Comparison of ENCODE assay signal across 9 cellular contexts in genomic region chr17:40340327-40340726, GRCh38. TPM values are rescaled to one million over a fixed set of nuclear protein-coding genes. Genes with fewer than 3 reads are reported as not detected.
DNase-seq lines count a peak whose midpoint lies in the region; ATAC-seq and TF ChIP-seq lines count a peak whose summit lies in the region.
"Had no signal": no experiment of that assay in that cellular context is flagged by ENCODE, and none has a peak within 500 bp of the region (broad histone marks: within the 10 kb centered on the region; RNA-seq: fewer than 3 reads in every experiment).

No MANE protein-coding gene starts in this region.

- no peak overlapping the region for H3K27ac ChIP-seq in SU-DHL-6 (ENCODE audit: low read depth, low read length)
- peak overlapping the region in 3 of 4 donors; percentile 95 to 99 (median 97) for H3K27ac ChIP-seq in gastroesophageal sphincter
- H3K27ac ChIP-seq in gastrocnemius medialis: peak overlapping the region; percentile 95 to 100 (median 98)

- 100% methylated on average over 1 of the region's 1 CpG for WGBS in gastroesophageal sphincter (ENCODE audit: low coverage in 1 of 2), 2 donors

- peak overlapping the region; percentile 61 for H3K4me2 ChIP-seq in SU-DHL-6 (ENCODE audit: low read depth, low read length, poor library complexity, severe bottlenecking)

- intact Hi-C loops in gastrocnemius medialis (cut with DNase I; ENCODE audit: low total_unique reads): loop anchor here (5.0 to 10.0 kb wide), 2 partner anchors 218 to 1146 kb away; partner anchors contain the start of genes CACNB1 and MSL1

- H3K9me3 ChIP-seq in SU-DHL-6 (ENCODE audit: insufficient read depth, low read length) (no peaks in the 10 kb centered on the region), gastroesophageal sphincter (no peaks in the 10 kb centered on the region), gastrocnemius medialis (no peaks in the 10 kb centered on the region)

- peaks cover 9% of the 10 kb centered on the region for H3F3A ChIP-seq in SU-DHL-6 (ENCODE audit: insufficient read depth)

- 0 out of 2 replicates have a peak overlapping the region, but pooled peaks have one; percentile 29 for H3K9ac ChIP-seq in SU-DHL-6 (ENCODE audit: low read length)

- no peak for TF ChIP-seq CTCF in GM12865 (IDR thresholded peaks at IDR 0.05; ENCODE audit: insufficient read depth, low read depth, low read length, missing control alignments)
- TF ChIP-seq CTCF in SU-DHL-6 (IDR thresholded peaks at IDR 0.05; ENCODE audit: insufficient read depth, low read length, poor library complexity, severe bottlenecking): no peak
- no peak for TF ChIP-seq CTCF in gastroesophageal sphincter (IDR thresholded peaks at IDR 0.05)
- no peak for TF ChIP-seq CTCF in gastrocnemius medialis (IDR thresholded peaks at IDR 0.05 in 4 of 5, conservative IDR thresholded peaks at IDR 0.05 in 1 of 5)

- no peaks in the 10 kb centered on the region for H3K9me2 ChIP-seq in SU-DHL-6 (replicated peaks; ENCODE audit: insufficient read depth, low read length)

- H3K4me1 ChIP-seq in gastroesophageal sphincter (peaks cover 0 to 88% (median 41%) of the 10 kb centered on the region in 3 donors), gastrocnemius medialis (peaks cover 75 to 86% of the 10 kb centered on the region in 2 donors)

- H3K27me3 ChIP-seq in SU-DHL-6 (ENCODE audit: low read length): no peaks in the 10 kb centered on the region
- H3K27me3 ChIP-seq in gastroesophageal sphincter: no peaks in the 10 kb centered on the region
- no peaks in the 10 kb centered on the region for H3K27me3 ChIP-seq in gastrocnemius medialis

- in situ Hi-C loops in gastrocnemius medialis (cut with MboI; ENCODE audit: low sequenced_read_pairs in 4 of 4): no loop called here

- H2AFZ ChIP-seq in SU-DHL-6 (ENCODE audit: low read depth, low read length, severe bottlenecking): no peak overlapping the region

- H4K20me1 ChIP-seq in SU-DHL-6 (ENCODE audit: low read depth, low read length): peaks cover 4% of the 10 kb centered on the region; the same call in 1 of the 2 replicates

- H3K4me3 ChIP-seq in GM12865 (ENCODE audit: low read depth, low read length) (peak overlapping the region; percentile 48), SU-DHL-6 (ENCODE audit: insufficient read depth, low read length, poor library complexity, severe bottlenecking) (no peak overlapping the region), gastroesophageal sphincter (peak overlapping the region in 1 of 2 donors; percentile 90), gastrocnemius medialis (peak overlapping the region in 2 of 4 donors; percentile 70 to 76)

- no peaks in the 10 kb centered on the region for H3K79me2 ChIP-seq in SU-DHL-6 (ENCODE audit: insufficient read depth, low read length)

- TF ChIP-seq POLR2A in gastroesophageal sphincter (IDR thresholded peaks at IDR 0.05) (no peak), gastrocnemius medialis (IDR thresholded peaks at IDR 0.05) (no peak)

- DNase-seq in GM12865 (ENCODE audit: low read depth) (no peak), gastrocnemius medialis (no peak), GF-D8 (lab: John Stamatoyannopoulos, UW) (no peak), NCI-H774 (lab: John Stamatoyannopoulos, UW) (no peak)
- DNase-seq: NCI-H446 treated with DMSO at 0.1 percent for 48 hours; stimulated activated naive CD4-positive, alpha-beta T cell treated with Interleukin-2 at 50 U/mL for 16 hours had no signal

- no peaks in the 10 kb centered on the region; the same call in 1 of the 2 replicates for H3K36me3 ChIP-seq in SU-DHL-6 (ENCODE audit: low read length)
- H3K36me3 ChIP-seq in gastroesophageal sphincter: no peaks in the 10 kb centered on the region
- H3K36me3 ChIP-seq in gastrocnemius medialis: no peaks in the 10 kb centered on the region

- no peak for TF ChIP-seq EP300 in gastroesophageal sphincter (IDR thresholded peaks at IDR 0.05)

- ATAC-seq in gastroesophageal sphincter (no peak), gastrocnemius medialis (no peak), GM19023 (IDR thresholded peaks at IDR 0.05; ENCODE audit: unreplicated experiment) (no peak)

RNA-seq across cellular contexts. Expression of gene GJD3, which starts 24.2 kb away (rescaled TPM):
- total RNA-seq in gastroesophageal sphincter (1 to 10 TPM in 1 of 4 donors, not detected in 3; 2.5 TPM), gastrocnemius medialis (1 to 10 TPM in 1 of 4 donors, under 1 TPM in 1, not detected in 2; 0.98 to 1.2 TPM)

RNA-seq across cellular contexts. Expression of gene RARA, which starts 31.3 kb away (rescaled TPM):
- total RNA-seq in gastroesophageal sphincter (10 to 100 TPM; 18.5 to 41.8 (median 28.5) TPM), gastrocnemius medialis (10 to 100 TPM; 20.3 to 67.0 (median 48.4) TPM)

RNA-seq across cellular contexts. Expression of gene CDC6, which starts 52.6 kb away (rescaled TPM):
- total RNA-seq in gastroesophageal sphincter: 1 to 10 TPM in 2 of 4 donors, under 1 TPM in 1, not detected in 1; 0.54 to 2.2 (median 1.2) TPM
- total RNA-seq in gastrocnemius medialis: under 1 TPM in 3 of 4 donors, not detected in 1; 0.27 to 0.75 (median 0.66) TPM
